ENCODE assay signal across 28 cellular contexts in genomic region chr10:123649672-123650071, GRCh38. TPM values are rescaled to one million over a fixed set of nuclear protein-coding genes. Genes with fewer than 3 reads are reported as not detected.
"Had no signal": no experiment of that assay in that cellular context is flagged by ENCODE, and none has a peak within 500 bp of the region (broad histone marks: within the 10 kb centered on the region; RNA-seq: fewer than 3 reads in every experiment).

No MANE protein-coding gene starts in this region.

- H3K27ac ChIP-seq: Peyer's patch, RWPE1, SJCRH30, VCaP had no signal

- DNase-seq: activated CD4-positive, alpha-beta memory T cell treated with anti-CD3 and anti-CD28 coated beads for 36 hours; activated CD4-positive, alpha-beta T cell treated with anti-CD3 and anti-CD28 coated beads, Interleukin-2, amount 10 ng/mL, durations not matched to agents 7 days and 5 days; activated CD4-positive, CD25-positive, alpha-beta regulatory T cell; activated gamma-delta T cell; activated naive CD4-positive, alpha-beta T cell treated with anti-CD3 and anti-CD28 coated beads for 36 hours; activated T-cell treated with anti-CD3 and anti-CD28 coated beads for 4 hours; activated T-cell treated with anti-CD3 and anti-CD28 coated beads, Interleukin-2, amount 50 U/mL, for 48 hours; amygdala; Karpas-422; MM.1S; NCI-H1105; NCI-H1436 treated with DMSO at 0.1 percent for 48 hours; NCI-H1930; NCI-H2107; NCI-H510A treated with DMSO at 0.1 percent for 48 hours; NCI-H69; NK-92 treated with Interleukin-12 subunit alpha and Interleukin-12 subunit beta, amount 100 ng/mL, for 24 hours; Right ventricle myocardium superior; SJCRH30; SK-N-SH; T-helper 1 cell had no signal

- H3K4me3 ChIP-seq: K562, Peyer's patch, SJCRH30 had no signal

- H3K4me1 ChIP-seq: Peyer's patch, SJCRH30 had no signal

- H3K27me3 ChIP-seq: Peyer's patch, SJCRH30 had no signal

- H3K36me3 ChIP-seq: Peyer's patch, SJCRH30 had no signal

- H3K9me3 ChIP-seq: Peyer's patch, SJCRH30, SK-N-SH had no signal

RNA-seq across cellular contexts. Expression of gene GPR26, which starts 16.5 kb away (rescaled TPM):
- total RNA-seq: activated CD4-positive, alpha-beta memory T cell treated with anti-CD3 and anti-CD28 coated beads for 36 hours; activated CD4-positive, alpha-beta T cell treated with anti-CD3 and anti-CD28 coated beads, Interleukin-2, amount 10 ng/mL, durations not matched to agents 7 days and 5 days; activated CD8-positive, alpha-beta memory T cell treated with anti-CD3 and anti-CD28 coated beads for 36 hours; activated naive CD4-positive, alpha-beta T cell treated with anti-CD3 and anti-CD28 coated beads for 36 hours; activated T-helper 17 cell treated with anti-CD3 and anti-CD28 coated beads, Interleukin-2, amount 50 U/mL, for 72 hours; K562; Peyer's patch; Right ventricle myocardium superior; SJCRH30; T-helper 2 cell treated with Interferon-gamma antibody and Interleukin-4, amounts not matched to agents 100 ng/mL and 5 ng/mL, for 36 hours had no signal
- polyA plus RNA-seq: K562, SK-N-SH had no signal
